Comparison of ENCODE assay signal across 22 cellular contexts in the genomic region with DNA sequence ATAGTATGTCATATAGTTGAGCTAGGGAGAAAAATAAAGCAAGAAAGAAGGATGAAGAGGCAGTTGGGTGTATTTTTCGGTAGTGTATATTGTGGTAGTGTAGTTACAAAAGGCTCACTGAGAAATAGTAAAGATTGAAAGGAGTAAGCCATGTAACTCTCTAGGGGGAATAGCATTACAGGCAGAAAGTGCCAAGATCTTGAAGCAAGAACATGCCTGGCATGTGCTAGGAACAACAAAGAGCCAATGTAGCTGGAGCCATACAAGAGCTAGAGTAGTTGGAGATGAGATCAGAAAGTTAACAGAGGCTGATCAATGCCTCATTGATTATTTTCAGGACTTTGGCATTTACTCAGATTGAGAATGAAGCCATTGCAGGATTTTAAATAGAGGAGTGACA. TPM values are rescaled to one million over a fixed set of nuclear protein-coding genes. Genes with fewer than 3 reads are reported as not detected.
DNase-seq lines count a peak whose midpoint lies in the region; ATAC-seq, FAIRE-seq and TF ChIP-seq lines count a peak whose summit lies in the region.
"Had no signal": no experiment of that assay in that cellular context is flagged by ENCODE, and none has a peak within 500 bp of the region (broad histone marks: within the 10 kb centered on the region; RNA-seq: fewer than 3 reads in every experiment).

No MANE protein-coding gene starts in this region.

- TF ChIP-seq EP300 in A549 (IDR thresholded peaks at IDR 0.05), result no peak

- H3K9me3 ChIP-seq in A549 (no peaks in the 10 kb centered on the region), adipocyte (ENCODE audit: control insufficient read depth, low read length) (no peaks in the 10 kb centered on the region), keratinocyte (ENCODE audit: control insufficient read depth, low read depth, low read length) (no peaks in the 10 kb centered on the region)
- H3K9me3 ChIP-seq: thyroid gland had no signal

- TF ChIP-seq CTCF in A549 (IDR thresholded peaks at IDR 0.05), result no peak
- no peak for TF ChIP-seq CTCF in KMS-11 (conservative IDR thresholded peaks at IDR 0.05; ENCODE audit: low read depth, low read length)
- TF ChIP-seq CTCF in keratinocyte (optimal IDR thresholded peaks at IDR 0.05 in 1 of 3, IDR thresholded peaks at IDR 0.05 in 1 of 3, conservative IDR thresholded peaks at IDR 0.05 in 1 of 3; ENCODE audit: extremely low read depth in 1 of 3, insufficient read depth in 2 of 3, low read length in 3 of 3), result no peak

- peaks cover 8% of the 10 kb centered on the region for H3K9me1 ChIP-seq in keratinocyte (ENCODE audit: control insufficient read depth, extremely low read depth, insufficient read depth, low read length)

- TF ChIP-seq POLR2A in A549 (IDR thresholded peaks at IDR 0.05; ENCODE audit: low read length), result no peak

- DNase-seq in A549 (ENCODE audit: low read depth in 1 of 2, low spot score in 1 of 2) (no peak), adipocyte (ENCODE audit: low read depth) (peak; percentile 52), keratinocyte (ENCODE audit: low read depth, low spot score) (no peak), hippocampal formation (lab: John Stamatoyannopoulos, UW) (no peak), NCI-H748 (lab: John Stamatoyannopoulos, UW; ENCODE audit: unreplicated experiment) (no peak), ecto neural progenitor cell (ENCODE audit: low spot score) (no peak)
- DNase-seq: activated CD8-positive, alpha-beta T cell treated with anti-CD3 and anti-CD28 coated beads for 36 hours; caudate nucleus; kidney; naive thymus-derived CD8-positive, alpha-beta T cell; NCI-H1105 treated with DMSO at 0.1 percent for 48 hours; NCI-H2029 treated with DMSO at 0.1 percent for 48 hours; NCI-H226; NCI-H69; occipital lobe; stimulated activated naive CD8-positive, alpha-beta T cell treated with anti-CD3 and anti-CD28 coated beads, Interleukin-15, amount 100 ng/mL, for 72 hours; thyroid gland had no signal

- peaks cover 17% of the 10 kb centered on the region; the same call in 1 of the 2 replicates for H3K36me3 ChIP-seq in KMS-11 (ENCODE audit: insufficient read depth)
- peaks cover 19% of the 10 kb centered on the region for H3K36me3 ChIP-seq in adipocyte (ENCODE audit: control insufficient read depth, insufficient read depth, low read length, severe bottlenecking)
- H3K36me3 ChIP-seq in keratinocyte (ENCODE audit: control insufficient read depth in 2 of 2, extremely low read depth in 1 of 2, insufficient read depth in 2 of 2, low read length in 2 of 2), result peaks cover 0 to 3% of the 10 kb centered on the region in 2 experiments

- H3K9ac ChIP-seq in KMS-11 (no peak overlapping the region), adipocyte (ENCODE audit: low read length) (no peak overlapping the region), keratinocyte (ENCODE audit: control insufficient read depth, extremely low read depth, insufficient read depth, low read length) (no peak overlapping the region)

- dilution Hi-C loops in keratinocyte (cut with MboI; ENCODE audit: extremely low pct_ligation_motif_present, low sequenced_read_pairs), result no loop called here

- peaks cover 24% of the 10 kb centered on the region for H4K20me1 ChIP-seq in KMS-11 (ENCODE audit: insufficient read depth)
- peaks cover 10% of the 10 kb centered on the region for H4K20me1 ChIP-seq in keratinocyte (ENCODE audit: control insufficient read depth, extremely low read depth, insufficient read depth, low read length)

- H3K4me2 ChIP-seq in A549 (peak overlapping the region; percentile 89; the same call in 2 of the 3 replicates), KMS-11 (peak overlapping the region; percentile 17; the same call in 1 of the 2 replicates), keratinocyte (ENCODE audit: control insufficient read depth, extremely low read depth, insufficient read depth, low read depth, low read length) (peak overlapping the region; percentile 25)

- POLR2A ChIA-PET in A549 (lab: Yijun Ruan, JAX), result no interaction called here

- no peak overlapping the region for H3K4me3 ChIP-seq in A549
- no peak overlapping the region for H3K4me3 ChIP-seq in KMS-11 (IDR thresholded peaks at IDR 0.05; ENCODE audit: insufficient read depth, low read depth, low read length)
- H3K4me3 ChIP-seq in adipocyte (ENCODE audit: low read length), result no peak overlapping the region
- no peak overlapping the region for H3K4me3 ChIP-seq in keratinocyte (ENCODE audit: control insufficient read depth in 2 of 3, extremely low read depth in 1 of 3, insufficient read depth in 2 of 3, low read depth in 1 of 3, low read length in 3 of 3)
- H3K4me3 ChIP-seq: skin epidermis, thyroid gland had no signal

- H3K27me3 ChIP-seq in KMS-11 (ENCODE audit: insufficient read depth, low read depth) (no peaks in the 10 kb centered on the region), adipocyte (replicated peaks; ENCODE audit: control insufficient read depth, insufficient read depth, low read length) (no peaks in the 10 kb centered on the region), keratinocyte (ENCODE audit: control insufficient read depth, extremely low read depth, insufficient read depth, low read length) (no peaks in the 10 kb centered on the region)
- H3K27me3 ChIP-seq: thyroid gland had no signal

- H3K4me1 ChIP-seq in A549 (peaks cover 23% of the 10 kb centered on the region), KMS-11 (ENCODE audit: low read depth, poor library complexity, severe bottlenecking) (peaks cover 60% of the 10 kb centered on the region), adipocyte (ENCODE audit: control insufficient read depth, insufficient read depth, low read length) (peaks cover 32% of the 10 kb centered on the region), keratinocyte (ENCODE audit: control insufficient read depth, extremely low read depth, insufficient read depth, low read length) (peaks cover 22% of the 10 kb centered on the region)

- TF ChIP-seq RAD21 in A549 (conservative IDR thresholded peaks at IDR 0.05 in 1 of 2, IDR thresholded peaks at IDR 0.05 in 1 of 2), result no peak

- CTCF ChIA-PET in A549 (lab: Yijun Ruan, JAX), result no interaction called here

- ATAC-seq in A549 (no peak), HG02870 (IDR thresholded peaks at IDR 0.05; ENCODE audit: unreplicated experiment) (no peak)
- ATAC-seq: activated CD8-positive, alpha-beta T cell treated with anti-CD3 and anti-CD28 coated beads for 36 hours; GM23338; naive thymus-derived CD8-positive, alpha-beta T cell; SK-N-SH treated with all-trans-retinoic acid at 6 μM for 48 hours; stimulated activated naive CD8-positive, alpha-beta T cell treated with anti-CD3 and anti-CD28 coated beads, Interleukin-15, amount 100 ng/mL, for 72 hours had no signal

- H2AFZ ChIP-seq in KMS-11 (ENCODE audit: low read depth) (no peak overlapping the region), keratinocyte (ENCODE audit: control insufficient read depth, low read length) (no peak overlapping the region)
- H2AFZ ChIP-seq: GM23338 had no signal

- no peak for FAIRE-seq in A549 (lab: Jason Lieb, UNC)
- no peak for FAIRE-seq in keratinocyte (lab: Jason Lieb, UNC)
- FAIRE-seq: kidney had no signal

- 87% methylated on average over 1 of the region's 1 CpG for WGBS in A549 (ENCODE audit: missing lambda C conversion rate)

- peaks cover 97% of the 10 kb centered on the region for H3K79me2 ChIP-seq in KMS-11 (ENCODE audit: insufficient read depth, low read depth)
- peaks cover 90% of the 10 kb centered on the region for H3K79me2 ChIP-seq in keratinocyte (ENCODE audit: control insufficient read depth, insufficient read depth, low read length)

- H3K27ac ChIP-seq in A549, result no peak overlapping the region
- no peak overlapping the region for H3K27ac ChIP-seq in KMS-11
- no peak overlapping the region for H3K27ac ChIP-seq in keratinocyte (ENCODE audit: control insufficient read depth, insufficient read depth, low read length)
- H3K27ac ChIP-seq: skin epidermis, thyroid gland had no signal

TF ChIP-seq in A549, 52 proteins besides CTCF, POLR2A, EP300 and RAD21 (continues in another document):
- TF ChIP-seq E2F6 (IDR thresholded peaks at IDR 0.05; ENCODE audit: borderline replicate concordance, low read depth) (no peak), MAFK (IDR thresholded peaks at IDR 0.05; ENCODE audit: partially characterized antibody) (no peak), HEYL (CRISPR knock-in tag; IDR thresholded peaks at IDR 0.05) (no peak)

RNA-seq across cellular contexts. Expression of gene ABCE1, which starts 3.0 kb away (rescaled TPM):
- polyA plus RNA-seq in A549 (2011; rRNA removed) (113 and 130 TPM in 2 replicates), A549 (2017; fragmentation: RNase III; extraction: RNeasy Plus Mini Kit Qiagen cat#74134 plus additional on column Dnase treatment) (120 to 138 TPM (median 125 TPM) in 3 replicates), keratinocyte (79.8 to 116 TPM (median 110 TPM) in 3 replicates)
- 46.1 and 47.4 TPM in 2 replicates for polyA plus RNA-seq in A549 (2012; cell fraction: cytosol; rRNA removed)
- 27.5 and 29.4 TPM in 2 replicates for polyA plus RNA-seq in A549 (2012; cell fraction: nucleus; rRNA removed)
- polyA minus RNA-seq in A549 (2011; rRNA and poly(A)+ RNA removed), result 60.1 and 74.7 TPM in 2 replicates
- 79.8 TPM for polyA plus RNA-seq in keratinocyte (2011; ENCODE audit: low read depth)
- 80.3 and 165 TPM in 2 replicates for polyA plus RNA-seq in keratinocyte (2011; cell fraction: cytosol; rRNA removed)
- polyA plus RNA-seq in keratinocyte (2011; cell fraction: nucleus; rRNA removed), result 128 and 142 TPM in 2 replicates
- 68.5 and 95.6 TPM in 2 replicates for polyA plus RNA-seq in keratinocyte (2012; ENCODE audit: low replicate concordance)
- polyA minus RNA-seq in keratinocyte, result 37.9 to 189 TPM (median 128 TPM) in 3 replicates
- 55.2 TPM for polyA minus RNA-seq in keratinocyte (2011; cell fraction: cytosol; rRNA and poly(A)+ RNA removed)
- 54.6 and 99.1 TPM in 2 replicates for polyA minus RNA-seq in keratinocyte (2011; cell fraction: nucleus; rRNA and poly(A)+ RNA removed)

RNA-seq across cellular contexts. Expression of gene ANAPC10, which starts 3.1 kb away (rescaled TPM):
- polyA plus RNA-seq in A549 (2011; rRNA removed) (29.7 and 33.8 TPM in 2 replicates), A549 (2017; fragmentation: RNase III; extraction: RNeasy Plus Mini Kit Qiagen cat#74134 plus additional on column Dnase treatment) (16.4 to 17.8 TPM (median 17.6 TPM) in 3 replicates), keratinocyte (22.1 to 34.3 TPM (median 29.5 TPM) in 3 replicates)
- 11.1 and 11.2 TPM in 2 replicates for polyA plus RNA-seq in A549 (2012; cell fraction: cytosol; rRNA removed)
- 3.3 and 6.4 TPM in 2 replicates for polyA plus RNA-seq in A549 (2012; cell fraction: nucleus; rRNA removed)
- polyA minus RNA-seq in A549 (2011; rRNA and poly(A)+ RNA removed), result 15.8 and 16.2 TPM in 2 replicates
- polyA plus RNA-seq in keratinocyte (2011; ENCODE audit: low read depth), result 26.3 TPM
- polyA plus RNA-seq in keratinocyte (2011; cell fraction: cytosol; rRNA removed), result 21.6 and 40.7 TPM in 2 replicates
- 22.1 and 25.8 TPM in 2 replicates for polyA plus RNA-seq in keratinocyte (2011; cell fraction: nucleus; rRNA removed)
- polyA plus RNA-seq in keratinocyte (2012; ENCODE audit: low replicate concordance), result 13.3 and 16.5 TPM in 2 replicates
- 6.4 to 24.9 TPM (median 15.6 TPM) in 3 replicates for polyA minus RNA-seq in keratinocyte
- 8.2 TPM for polyA minus RNA-seq in keratinocyte (2011; cell fraction: cytosol; rRNA and poly(A)+ RNA removed)
- polyA minus RNA-seq in keratinocyte (2011; cell fraction: nucleus; rRNA and poly(A)+ RNA removed), result 11.0 and 19.1 TPM in 2 replicates

Comparison
In these comparisons a context has a peak if more than half of its experiments do, and no peak if none do; other contexts are left out.
1. H3K4me2 ChIP-seq: peak in every context shown above with its lines; median percentile 89 in A549; 25 in keratinocyte; 17 in KMS-11.